ENCODE assay signal across 1 cellular context in the genomic region with DNA sequence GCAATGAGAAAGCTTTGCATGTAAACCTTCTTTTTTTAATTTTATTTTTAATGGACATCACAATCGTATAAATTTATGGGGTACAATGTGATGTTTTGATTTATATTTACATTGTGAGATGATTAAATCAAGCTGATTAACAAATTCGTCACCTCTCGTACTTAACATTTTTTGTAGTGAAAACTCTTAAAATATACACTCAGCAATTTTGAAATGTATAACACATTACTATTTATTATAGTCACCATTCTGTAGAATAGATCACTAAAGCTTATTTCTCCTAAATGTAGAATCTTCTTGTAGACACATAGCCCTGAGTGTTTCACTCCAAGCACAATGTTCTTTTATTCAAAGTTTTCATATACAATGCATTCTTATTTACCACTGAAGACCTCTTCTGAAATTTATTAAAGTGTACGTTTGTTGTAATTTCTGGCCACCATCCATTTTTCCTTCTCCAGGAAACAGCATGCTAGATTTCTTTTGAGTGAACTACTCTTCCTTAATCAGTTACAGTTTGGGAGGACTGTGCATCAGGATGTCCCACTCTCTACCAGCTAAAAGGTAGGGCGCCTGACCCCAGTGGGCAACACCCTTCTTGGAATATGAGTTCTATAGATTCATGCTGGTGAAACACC.
TF ChIP-seq lines count a peak whose summit lies in the region.

No MANE protein-coding gene starts in this region.

TF ChIP-seq in K562, 482 proteins besides CTCF, POLR2A, EP300 and RAD21 (continued from another document):
- TF ChIP-seq MNT (conservative IDR thresholded peaks at IDR 0.05): no peak
- TF ChIP-seq ZNF316 (IDR thresholded peaks at IDR 0.05): peak; percentile 82
- no peak for TF ChIP-seq GATAD2B (IDR thresholded peaks at IDR 0.05; ENCODE audit: borderline replicate concordance)
- TF ChIP-seq MXI1 (IDR thresholded peaks at IDR 0.05; ENCODE audit: low read depth, low read length): no peak
- TF ChIP-seq ZNF589 (CRISPR knock-in tag; IDR thresholded peaks at IDR 0.05; ENCODE audit: low read depth): no peak
- TF ChIP-seq ZNF282 (CRISPR knock-in tag; IDR thresholded peaks at IDR 0.05): no peak
- TF ChIP-seq DIDO1 (tag; IDR thresholded peaks at IDR 0.05; ENCODE audit: low read depth): no peak
TF ChIP-seq in K562: peak in this region for 3.
